1 cellular context compared by ENCODE assay signal in the genomic region with DNA sequence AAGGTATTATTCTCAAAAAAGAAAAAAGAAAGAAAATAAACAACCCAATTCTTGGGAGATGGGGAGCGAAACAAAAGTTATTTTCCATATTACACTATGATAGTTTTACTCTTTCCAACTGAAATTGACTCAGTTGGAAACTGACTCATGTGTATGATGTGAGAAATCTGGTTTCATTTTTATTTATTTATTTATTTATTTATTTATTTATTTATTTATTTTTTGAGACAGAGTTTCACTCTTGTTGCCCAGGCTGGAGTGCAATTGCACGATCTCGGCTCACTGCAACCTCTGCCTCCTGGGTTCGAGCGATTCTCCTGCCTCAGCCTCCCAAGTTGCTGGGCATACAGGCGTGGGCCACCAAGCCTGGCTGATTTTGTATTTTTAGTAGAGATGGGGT. TPM values are rescaled to one million over a fixed set of nuclear protein-coding genes. Genes with fewer than 3 reads are reported as not detected.
"Had no signal": no experiment of that assay in that cellular context is flagged by ENCODE, and none has a peak within 500 bp of the region (broad histone marks: within the 10 kb centered on the region; RNA-seq: fewer than 3 reads in every experiment).

No MANE protein-coding gene starts in this region.

RNA-seq across cellular contexts. Expression of a gene that starts 11.3 kb away (rescaled TPM):
- total RNA-seq: right lobe of liver had no signal
